12 cellular contexts compared by ENCODE assay signal in genomic region chr10:44752451-44753441, GRCh38.
DNase-seq lines count a peak whose midpoint lies in the region; FAIRE-seq and TF ChIP-seq lines count a peak whose summit lies in the region.
"Had no signal": no experiment of that assay in that cellular context is flagged by ENCODE, and none has a peak within 500 bp of the region (broad histone marks: within the 10 kb centered on the region; RNA-seq: fewer than 3 reads in every experiment).

No MANE protein-coding gene starts in this region.

- BruUV-seq in MCF 10A (replicated peaks; lab: Mats Ljungman, UMichigan): no TSS peak

- 52 to 62% (median 54%) methylated on average over 4 of the region's 4 CpGs for WGBS in small intestine, 3 donors
- WGBS in neuronal stem cell (ENCODE audit: extremely low coverage in 2 of 2, insufficient read length in 2 of 2, insufficient replicate concordance in 1 of 2), 2 donors: no CpG with 5 or more reads among the region's 4 CpGs

- no peaks in the 10 kb centered on the region for H3K79me1 ChIP-seq in neuronal stem cell (ENCODE audit: low read depth, low read length)

- no peak for TF ChIP-seq POLR2A in breast epithelium (IDR thresholded peaks at IDR 0.05)

- no peak overlapping the region for H2BK12ac ChIP-seq in neuronal stem cell (ENCODE audit: low read length)

- peaks cover 7% of the 10 kb centered on the region for H3K36me3 Mint-ChIP-seq in MCF 10A (ENCODE audit: insufficient read depth, unreplicated experiment)

- H3K27me3 ChIP-seq in breast epithelium: no peaks in the 10 kb centered on the region
- no peaks in the 10 kb centered on the region for H3K27me3 ChIP-seq in adipocyte (replicated peaks; ENCODE audit: control insufficient read depth, insufficient read depth, low read length)
- H3K27me3 ChIP-seq in small intestine (ENCODE audit: control insufficient read depth in 2 of 2, insufficient read depth in 2 of 2, low read length in 2 of 2): no peaks in the 10 kb centered on the region
- H3K27me3 ChIP-seq in neuronal stem cell (ENCODE audit: control insufficient read depth in 3 of 3, insufficient read depth in 3 of 3, low read depth in 1 of 3, low read length in 3 of 3): no peaks in the 10 kb centered on the region

- peak; percentile 89 for DNase-seq in MCF 10A (ENCODE audit: unreplicated experiment)
- no peak for DNase-seq in breast epithelium (ENCODE audit: low spot score in 2 of 2)
- DNase-seq in adipocyte (ENCODE audit: low read depth): peak; percentile 79
- no peak for DNase-seq in stimulated activated CD4-positive, alpha-beta T cell treated with anti-CD3 and anti-CD28 coated beads, Interleukin-2, amount 100 ng/mL, for 24 hours
- DNase-seq in small intestine: no peak
- DNase-seq in epidermal melanocyte (ENCODE audit: insufficient read length, low spot score): no peak
- DNase-seq in neuronal stem cell (ENCODE audit: low spot score): no peak
- DNase-seq: activated CD8-positive, alpha-beta memory T cell treated with anti-CD3 and anti-CD28 coated beads for 24 hours had no signal

- H3K4me2 ChIP-seq in neuronal stem cell (ENCODE audit: insufficient read depth, low read length, poor library complexity, severe bottlenecking): no peak overlapping the region
- H3K4me2 ChIP-seq: A549, KMS-11 had no signal

- H3K4me3 ChIP-seq in breast epithelium (no peak overlapping the region), adipocyte (ENCODE audit: low read length) (no peak overlapping the region), small intestine (ENCODE audit: low read depth in 1 of 2, low read length in 2 of 2) (no peak overlapping the region), neuronal stem cell (ENCODE audit: low read length in 2 of 2) (no peak overlapping the region)
- H3K4me3 ChIP-seq: A549 had no signal

- H3K36me3 ChIP-seq in breast epithelium (no peaks in the 10 kb centered on the region), adipocyte (ENCODE audit: control insufficient read depth, insufficient read depth, low read length, severe bottlenecking) (no peaks in the 10 kb centered on the region), small intestine (ENCODE audit: control insufficient read depth in 2 of 2, insufficient read depth in 2 of 2, low read length in 2 of 2) (no peaks in the 10 kb centered on the region), neuronal stem cell (replicated peaks in 1 of 2; ENCODE audit: control insufficient read depth in 2 of 2, insufficient read depth in 2 of 2, low read length in 2 of 2) (no peaks in the 10 kb centered on the region)

- intact Hi-C loops in MCF 10A (cut with micrococcal nuclease) (loop anchor here (2.0 kb wide), 1 partner anchor 46 kb away; no protein-coding TSS in a partner anchor), breast epithelium (cut with DNase I; ENCODE audit: low total_unique reads) (no loop called here)

- no peak overlapping the region for H2AK5ac ChIP-seq in neuronal stem cell (ENCODE audit: low read depth, low read length)

- H4K91ac ChIP-seq in neuronal stem cell (ENCODE audit: low read depth, low read length, poor library complexity): no peak overlapping the region

- no peak for TF ChIP-seq CTCF in MCF 10A (IDR thresholded peaks at IDR 0.05; ENCODE audit: unreplicated experiment)
- TF ChIP-seq CTCF in breast epithelium (IDR thresholded peaks at IDR 0.05): no peak

- no peak overlapping the region for H3K4me3 Mint-ChIP-seq in MCF 10A (ENCODE audit: unreplicated experiment)

- CTCF ChIA-PET in MCF 10A (lab: Yijun Ruan, JAX): interaction anchor here (0.6 kb wide), 1 partner anchor 135 kb away, joined by 3 read pairs; no protein-coding TSS in a partner anchor

- no peaks in the 10 kb centered on the region for H3K27me3 Mint-ChIP-seq in MCF 10A (ENCODE audit: insufficient read depth, unreplicated experiment)

- peaks cover 31% of the 10 kb centered on the region for H3K4me1 Mint-ChIP-seq in MCF 10A (ENCODE audit: insufficient read depth, unreplicated experiment)

- H2BK15ac ChIP-seq in neuronal stem cell (ENCODE audit: low read length): no peak overlapping the region

- H3K27ac Mint-ChIP-seq in MCF 10A (ENCODE audit: low read depth, unreplicated experiment): peak overlapping the region; percentile 73

- H3K9ac ChIP-seq in adipocyte (ENCODE audit: low read length) (no peak overlapping the region), neuronal stem cell (ENCODE audit: low read depth, low read length, poor library complexity) (no peak overlapping the region)
- H3K9ac ChIP-seq: KMS-11 had no signal

- no peak overlapping the region for H2AFZ ChIP-seq in neuronal stem cell (ENCODE audit: low read length)

- no peak overlapping the region for H3K18ac ChIP-seq in neuronal stem cell (ENCODE audit: low read length)

- H3K23ac ChIP-seq in neuronal stem cell (ENCODE audit: low read depth, low read length, poor library complexity): no peak overlapping the region

- FAIRE-seq in islet of Langerhans (lab: Jason Lieb, UNC) (peak; percentile 69), small intestine (lab: Jason Lieb, UNC) (no peak)
- FAIRE-seq: A549 had no signal

- H3K14ac ChIP-seq in neuronal stem cell (ENCODE audit: low read length): no peak overlapping the region

- H3K27ac ChIP-seq in breast epithelium: no peak overlapping the region
- H3K27ac ChIP-seq in small intestine (ENCODE audit: low read depth in 1 of 2, low read length in 1 of 2): no peak overlapping the region
- no peak overlapping the region for H3K27ac ChIP-seq in neuronal stem cell (replicated peaks; ENCODE audit: low read length)
- H3K27ac ChIP-seq: A549, KMS-11, RWPE1 had no signal

- H2BK5ac ChIP-seq in neuronal stem cell (ENCODE audit: low read length): no peak overlapping the region

- H4K8ac ChIP-seq in neuronal stem cell (ENCODE audit: low read depth, low read length): no peak overlapping the region

- no peak overlapping the region for H3K4ac ChIP-seq in neuronal stem cell (ENCODE audit: low read length)

- peaks cover 0 to 8% of the 10 kb centered on the region in 2 donors for H3K9me3 ChIP-seq in breast epithelium
- H3K9me3 ChIP-seq in adipocyte (ENCODE audit: control insufficient read depth, low read length): no peaks in the 10 kb centered on the region
- H3K9me3 ChIP-seq in small intestine (ENCODE audit: control insufficient read depth, low read depth): no peaks in the 10 kb centered on the region
- H3K9me3 ChIP-seq in neuronal stem cell (replicated peaks in 1 of 2; ENCODE audit: control insufficient read depth in 2 of 2, insufficient read depth in 1 of 2, low read depth in 1 of 2, low read length in 2 of 2): peaks cover 0 to 2% of the 10 kb centered on the region in 2 donors
- H3K9me3 ChIP-seq: A549 had no signal

- POLR2A ChIA-PET in MCF 10A (lab: Yijun Ruan, JAX): interaction anchor here (1.3 kb wide), 1 partner anchor 9 kb away, joined by 4 read pairs; no protein-coding TSS in a partner anchor

- no peaks in the 10 kb centered on the region for H3K9me3 Mint-ChIP-seq in MCF 10A (ENCODE audit: unreplicated experiment)

- no peak overlapping the region for H2BK120ac ChIP-seq in neuronal stem cell (ENCODE audit: low read depth, low read length)

- H3K4me1 ChIP-seq in breast epithelium (no peaks in the 10 kb centered on the region), adipocyte (ENCODE audit: control insufficient read depth, insufficient read depth, low read length) (peaks cover 14% of the 10 kb centered on the region), small intestine (ENCODE audit: control insufficient read depth in 2 of 2, insufficient read depth in 1 of 2, low read depth in 1 of 2, low read length in 1 of 2) (no peaks in the 10 kb centered on the region), neuronal stem cell (ENCODE audit: control insufficient read depth in 2 of 2, insufficient read depth in 1 of 2, low read depth in 1 of 2, low read length in 2 of 2) (no peaks in the 10 kb centered on the region)
- H3K4me1 ChIP-seq: A549 had no signal

Comparison
In these comparisons a context has a peak if more than half of its experiments do, and no peak if none do; other contexts are left out.
1. DNase-seq: peak in MCF 10A (single experiment) and adipocyte (single experiment); none in breast epithelium (0 of 2), stimulated activated CD4-positive, alpha-beta T cell treated with anti-CD3 and anti-CD28 coated beads, Interleukin-2, amount 100 ng/mL, for 24 hours (0 of 2), small intestine (single experiment), epidermal melanocyte (single experiment) and neuronal stem cell (single experiment).